1 cellular context compared by ENCODE assay signal in the genomic region with DNA sequence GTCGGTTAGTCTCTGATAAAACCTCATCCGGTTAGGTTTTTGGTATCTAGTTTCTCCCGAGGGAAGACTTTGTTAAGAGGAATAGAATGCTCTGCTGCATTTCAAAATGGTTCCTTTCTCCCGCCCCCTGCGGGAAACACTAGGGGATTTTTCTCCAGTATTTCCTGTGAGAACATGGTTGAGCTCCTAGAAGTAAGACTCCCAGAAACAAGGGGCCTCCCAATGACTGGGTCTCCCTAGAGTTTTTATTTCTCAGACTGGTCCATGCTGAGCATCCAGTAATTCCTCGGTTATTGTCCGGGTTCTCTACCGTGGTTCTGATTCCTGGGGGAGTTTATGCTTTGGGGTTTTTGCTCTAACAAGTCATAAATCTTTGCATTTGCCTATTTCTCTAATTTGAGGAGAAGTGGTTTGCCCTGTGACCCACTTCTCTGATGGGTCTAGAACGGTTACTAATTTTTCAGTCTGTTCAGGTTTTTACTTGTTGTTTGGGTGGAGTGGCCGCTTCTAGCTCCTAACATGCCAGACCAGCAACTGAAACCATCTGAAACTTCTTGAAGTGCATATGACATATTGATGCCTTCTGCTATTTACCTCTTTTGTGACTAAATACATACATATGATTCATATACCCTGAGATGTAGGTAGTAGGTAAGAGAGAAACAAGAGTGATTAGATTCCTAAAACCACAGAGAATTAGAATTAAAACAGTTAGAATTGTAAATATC.
TF ChIP-seq lines count a peak whose summit lies in the region.

No MANE protein-coding gene starts in this region.

TF ChIP-seq in HepG2, 621 proteins besides CTCF, POLR2A, EP300 and RAD21 (continued from another document):
- TF ChIP-seq ZNF597 (CRISPR knock-in tag; IDR thresholded peaks at IDR 0.05): no peak
- no peak for TF ChIP-seq NFKBIZ (CRISPR knock-in tag; IDR thresholded peaks at IDR 0.05)
- TF ChIP-seq, protein P1, sequence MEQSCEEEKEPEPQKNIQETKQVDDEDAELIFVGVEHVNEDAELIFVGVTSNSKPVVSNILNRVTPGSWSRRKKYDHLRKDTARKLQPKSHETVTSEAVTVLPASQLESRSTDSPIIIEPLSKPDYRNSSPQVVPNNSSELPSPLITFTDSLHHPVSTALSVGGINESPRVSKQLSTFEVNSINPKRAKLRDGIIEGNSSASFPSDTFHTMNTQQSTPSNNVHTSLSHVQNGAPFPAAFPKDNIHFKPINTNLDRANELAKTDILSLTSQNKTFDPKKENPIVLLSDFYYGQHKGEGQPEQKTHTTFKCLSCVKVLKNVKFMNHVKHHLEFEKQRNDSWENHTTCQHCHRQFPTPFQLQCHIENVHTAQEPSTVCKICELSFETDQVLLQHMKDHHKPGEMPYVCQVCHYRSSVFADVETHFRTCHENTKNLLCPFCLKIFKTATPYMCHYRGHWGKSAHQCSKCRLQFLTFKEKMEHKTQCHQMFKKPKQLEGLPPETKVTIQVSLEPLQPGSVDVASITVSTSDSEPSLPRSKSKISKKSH (CRISPR knock-in tag; IDR thresholded peaks at IDR 0.05; ENCODE audit: borderline replicate concordance): no peak
- TF ChIP-seq, protein P2, sequence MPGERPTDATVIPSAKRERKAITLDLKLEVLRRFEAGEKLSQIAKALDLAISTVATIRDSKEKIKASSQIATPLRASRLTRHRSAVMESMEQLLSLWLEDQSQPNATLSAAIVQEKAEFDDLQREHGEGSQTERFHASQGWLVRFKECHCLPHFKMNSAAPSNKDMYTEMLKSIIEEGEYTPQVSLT (CRISPR knock-in tag; IDR thresholded peaks at IDR 0.05; ENCODE audit: borderline replicate concordance, low read depth): no peak
- no peak for TF ChIP-seq KAT2B (IDR thresholded peaks at IDR 0.05; ENCODE audit: borderline replicate concordance, low read depth, low read length)
- TF ChIP-seq HNF1B (CRISPR knock-in tag; IDR thresholded peaks at IDR 0.05): no peak
- TF ChIP-seq FOXK1 (CRISPR knock-in tag; IDR thresholded peaks at IDR 0.05; ENCODE audit: borderline replicate concordance, low read depth): no peak
- TF ChIP-seq ZFP36L2 (CRISPR knock-in tag; IDR thresholded peaks at IDR 0.05): no peak
TF ChIP-seq in HepG2: peak in this region for 0.
